ENCODE assay signal across 15 cellular contexts in the genomic region with DNA sequence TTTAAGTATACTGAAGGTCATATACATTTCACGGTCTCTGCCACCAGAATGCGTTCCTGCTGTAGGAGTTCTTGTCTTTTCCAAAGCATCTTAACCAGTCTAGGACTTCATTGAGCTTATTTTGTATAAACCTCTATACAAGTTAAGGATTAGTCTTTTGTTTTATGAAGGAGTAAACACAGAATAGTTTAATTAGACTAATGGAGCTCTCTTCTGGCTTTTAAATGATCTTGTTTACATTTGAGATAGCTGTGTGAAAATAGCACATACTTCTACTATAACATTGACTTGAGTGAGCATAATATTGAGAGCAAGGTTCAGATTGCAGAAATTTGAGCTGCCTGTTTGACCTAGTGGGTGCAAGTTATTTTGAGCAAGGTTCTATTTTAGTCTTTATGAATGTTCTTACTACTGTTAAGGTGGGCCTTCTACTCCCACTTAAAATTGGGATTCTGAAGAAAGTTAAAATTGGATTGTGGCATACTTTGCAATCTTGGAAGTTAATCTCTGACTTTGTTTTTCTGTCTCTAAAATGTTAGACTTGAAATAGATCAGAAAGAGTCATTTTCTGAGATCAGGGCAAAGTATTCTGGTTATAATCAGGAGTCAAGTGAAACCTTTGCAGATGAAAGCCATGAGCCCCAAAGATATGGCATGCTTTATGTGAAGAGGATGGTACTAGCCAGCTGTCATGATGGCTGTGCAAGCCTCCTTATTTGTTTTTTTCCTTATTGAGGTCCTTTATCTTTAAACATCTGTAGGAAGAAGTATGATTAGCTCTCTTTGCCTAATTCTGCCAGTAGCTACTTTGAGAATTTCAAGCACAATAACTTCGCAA. TPM values are rescaled to one million over a fixed set of nuclear protein-coding genes. Genes with fewer than 3 reads are reported as not detected.
DNase-seq lines count a peak whose midpoint lies in the region; ATAC-seq and TF ChIP-seq lines count a peak whose summit lies in the region.
"Had no signal": no experiment of that assay in that cellular context is flagged by ENCODE, and none has a peak within 500 bp of the region (broad histone marks: within the 10 kb centered on the region; RNA-seq: fewer than 3 reads in every experiment).

No MANE protein-coding gene starts in this region.

- intact Hi-C loops in right lobe of liver (cut with DNase I) = no loop called here

- TF ChIP-seq CTCF in brain microvascular endothelial cell (IDR thresholded peaks at IDR 0.05; ENCODE audit: low read depth, low read length, missing control alignments) (no peak), right lobe of liver (IDR thresholded peaks at IDR 0.05) (no peak)

- H3K27me3 ChIP-seq in Karpas-422 (ENCODE audit: low read length) (no peaks in the 10 kb centered on the region), brain microvascular endothelial cell (replicated peaks) (no peaks in the 10 kb centered on the region), right lobe of liver (no peaks in the 10 kb centered on the region)
- no peaks in the 10 kb centered on the region for H3K27me3 ChIP-seq in effector memory CD4-positive, alpha-beta T cell (replicated peaks; ENCODE audit: control insufficient read depth, insufficient read depth, low read length, poor library complexity, severe bottlenecking)

- peak overlapping the region; percentile 37 for H3K4me2 ChIP-seq in Karpas-422 (ENCODE audit: low read depth, low read length, poor library complexity, severe bottlenecking)

- in situ Hi-C loops in brain microvascular endothelial cell (cut with HindIII; ENCODE audit: low pct_ligation_motif_present, low sequenced_read_pairs) = no loop called here

- H3K4me3 ChIP-seq in Karpas-422 (ENCODE audit: low read length) = no peak overlapping the region
- H3K4me3 ChIP-seq in brain microvascular endothelial cell (ENCODE audit: low read depth, low read length) = no peak overlapping the region
- no peak overlapping the region for H3K4me3 ChIP-seq in right lobe of liver
- no peak overlapping the region for H3K4me3 ChIP-seq in effector memory CD4-positive, alpha-beta T cell (ENCODE audit: insufficient read depth, low read depth, low read length, poor library complexity, severe bottlenecking)

- H3K36me3 ChIP-seq in Karpas-422 (ENCODE audit: insufficient read depth, low read length) (peaks cover 76% of the 10 kb centered on the region), brain microvascular endothelial cell (replicated peaks) (peaks cover 31% of the 10 kb centered on the region), right lobe of liver (peaks cover 0 to 20% (median 8%) of the 10 kb centered on the region in 4 donors)
- H3K36me3 ChIP-seq in effector memory CD4-positive, alpha-beta T cell (ENCODE audit: control insufficient read depth, insufficient read depth, low read length) = peaks cover 35% of the 10 kb centered on the region

- peak in 3 of 4 donors; percentile 22 to 66 (median 52) for ATAC-seq in right lobe of liver
- no peak for ATAC-seq in stimulated activated memory B cell treated with anti-CD40 and anti-IgM and Interleukin-4, amounts not matched to agents 10 μg/mL and 1 μg/mL and 100 μg/mL, for 72 hours
- no peak for ATAC-seq in HG03378 (IDR thresholded peaks at IDR 0.05; ENCODE audit: unreplicated experiment)

- no peaks in the 10 kb centered on the region for H3K27me3 Mint-ChIP-seq in stimulated activated memory B cell treated with anti-CD40 and anti-IgM and Interleukin-4, amounts not matched to agents 10 μg/mL and 1 μg/mL and 100 μg/mL, for 72 hours

- H3K27ac ChIP-seq in Karpas-422 (ENCODE audit: low read length) = peak overlapping the region; percentile 76
- H3K27ac ChIP-seq in brain microvascular endothelial cell = peak overlapping the region; percentile 3
- H3K27ac ChIP-seq in right lobe of liver = peak overlapping the region in 1 of 3 donors; percentile 16
- H3K27ac ChIP-seq in effector memory CD4-positive, alpha-beta T cell (ENCODE audit: insufficient read depth, low read length, poor library complexity, severe bottlenecking) = no peak overlapping the region
- H3K27ac ChIP-seq: VCaP had no signal

- H3K9me2 ChIP-seq in Karpas-422 (replicated peaks; ENCODE audit: insufficient read depth, low read length) = no peaks in the 10 kb centered on the region

- 83% methylated on average over 3 of the region's 3 CpGs for WGBS in right lobe of liver (ENCODE audit: insufficient coverage, low coverage, low lambda C conversion rate, missing lambda C conversion rate)

- peaks cover 70% of the 10 kb centered on the region for H3K4me1 Mint-ChIP-seq in stimulated activated memory B cell treated with anti-CD40 and anti-IgM and Interleukin-4, amounts not matched to agents 10 μg/mL and 1 μg/mL and 100 μg/mL, for 72 hours

- no peaks in the 10 kb centered on the region for H4K20me1 ChIP-seq in Karpas-422 (ENCODE audit: insufficient read depth, low read depth, low read length)

- TF ChIP-seq POLR2A in right lobe of liver (IDR thresholded peaks at IDR 0.05) = no peak

- H3K4me3 Mint-ChIP-seq in stimulated activated memory B cell treated with anti-CD40 and anti-IgM and Interleukin-4, amounts not matched to agents 10 μg/mL and 1 μg/mL and 100 μg/mL, for 72 hours = no peak overlapping the region
- H3K4me3 Mint-ChIP-seq: CD14-positive monocyte had no signal

- H3K9ac ChIP-seq in Karpas-422 (ENCODE audit: low read length) = no peak overlapping the region

- H3K79me2 ChIP-seq in Karpas-422 (ENCODE audit: low read length) = peaks cover 76% of the 10 kb centered on the region

- H2AFZ ChIP-seq in Karpas-422 (ENCODE audit: low read length) = no peak overlapping the region

- H3K4me1 ChIP-seq in Karpas-422 (ENCODE audit: low read length) (peaks cover 30% of the 10 kb centered on the region), right lobe of liver (peaks cover 0 to 24% (median 7%) of the 10 kb centered on the region in 4 donors)
- H3K4me1 ChIP-seq in effector memory CD4-positive, alpha-beta T cell (ENCODE audit: control insufficient read depth, insufficient read depth, low read length, poor library complexity, severe bottlenecking) = no peaks in the 10 kb centered on the region

- peaks cover 94% of the 10 kb centered on the region for H3K36me3 Mint-ChIP-seq in stimulated activated memory B cell treated with anti-CD40 and anti-IgM and Interleukin-4, amounts not matched to agents 10 μg/mL and 1 μg/mL and 100 μg/mL, for 72 hours

- H3K27ac Mint-ChIP-seq in stimulated activated memory B cell treated with anti-CD40 and anti-IgM and Interleukin-4, amounts not matched to agents 10 μg/mL and 1 μg/mL and 100 μg/mL, for 72 hours = peak overlapping the region; percentile 76

- DNase-seq in Karpas-422 (peak; percentile 48), brain microvascular endothelial cell (no peak), right lobe of liver (no peak), D341Med (ENCODE audit: low spot score) (no peak), germinal center (ENCODE audit: low spot score) (no peak)
- DNase-seq in effector memory CD4-positive, alpha-beta T cell = no peak
- DNase-seq: glutamatergic neuron, H7, NCI-H1048, NCI-H446 treated with DMSO at 0.1 percent for 48 hours, SIG-M5 had no signal

- peaks cover 8% of the 10 kb centered on the region for H3K9me3 ChIP-seq in Karpas-422 (ENCODE audit: low read length)
- H3K9me3 ChIP-seq in right lobe of liver = no peaks in the 10 kb centered on the region
- H3K9me3 ChIP-seq in effector memory CD4-positive, alpha-beta T cell (ENCODE audit: control insufficient read depth, low read length) = no peaks in the 10 kb centered on the region

- peaks cover 12% of the 10 kb centered on the region for H3K9me3 Mint-ChIP-seq in stimulated activated memory B cell treated with anti-CD40 and anti-IgM and Interleukin-4, amounts not matched to agents 10 μg/mL and 1 μg/mL and 100 μg/mL, for 72 hours

RNA-seq across cellular contexts. Expression of a gene that starts 41.8 kb away (rescaled TPM):
- 20.3 and 68.2 TPM in 2 replicates for total RNA-seq in Karpas-422 (2014; rRNA removed; shearing (Covaris generic); ENCODE audit: low replicate concordance)
- total RNA-seq in right lobe of liver = 100 to 1,000 TPM in 1 of 6 experiments, 10 to 100 TPM in 5; 25.0 to 153 (median 37.9) TPM

RNA-seq across cellular contexts. Expression of a gene that starts 42.1 kb away (rescaled TPM):
- total RNA-seq in Karpas-422 (2014; rRNA removed; shearing (Covaris generic); ENCODE audit: low replicate concordance) = 22.7 and 38.3 TPM in 2 replicates
- total RNA-seq in right lobe of liver = 10 to 100 TPM in 4 of 6 experiments, 1 to 10 TPM in 2; 8.6 to 14.3 (median 11.3) TPM

Comparison
In these comparisons a context has a peak if more than half of its experiments do, and no peak if none do; other contexts are left out.
1. ATAC-seq: peak in right lobe of liver (3 of 4); none in stimulated activated memory B cell treated with anti-CD40 and anti-IgM and Interleukin-4, amounts not matched to agents 10 μg/mL and 1 μg/mL and 100 μg/mL, for 72 hours (single experiment) and HG03378 (single experiment).